In genomic region chr1:226643701-226644540, GRCh38 we compare ENCODE assay signal across 9 cellular contexts.
A peak's percentile ranks its signal among the peaks of the same experiment; 100 is the strongest.
DNase-seq lines count a peak whose midpoint lies in the region; ATAC-seq and TF ChIP-seq lines count a peak whose summit lies in the region.
"Had no signal": no experiment of that assay in that cellular context is flagged by ENCODE, and none has a peak within 500 bp of the region (broad histone marks: within the 10 kb centered on the region; RNA-seq: fewer than 3 reads in every experiment).

No MANE protein-coding gene starts in this region.

- POLR2A ChIA-PET in CD4-positive, alpha-beta T cell (lab: Charles Lee), result interaction anchor here (0.6 to 3.0 kb wide), 13 partner anchors 9 to 96 kb away, joined by 3 to 18 read pairs (median 5); partner anchors contain the start of gene ITPKB

- no peaks in the 10 kb centered on the region for H3K27me3 ChIP-seq in CD4-positive, alpha-beta T cell (ENCODE audit: control insufficient read depth, insufficient read depth, low read length)
- H3K27me3 ChIP-seq in upper lobe of right lung (no peaks in the 10 kb centered on the region), BE2C (no peaks in the 10 kb centered on the region)
- H3K27me3 ChIP-seq: upper lobe of left lung had no signal

- no peaks in the 10 kb centered on the region for H3K9me3 ChIP-seq in CD4-positive, alpha-beta T cell (ENCODE audit: control insufficient read depth, low read length)
- H3K9me3 ChIP-seq in upper lobe of right lung (no peaks in the 10 kb centered on the region), BE2C (no peaks in the 10 kb centered on the region; the same call in 1 of the 2 replicates)
- H3K9me3 ChIP-seq: upper lobe of left lung had no signal

- no peak overlapping the region for H3K27ac Mint-ChIP-seq in CD4-positive, alpha-beta T cell

- CTCF ChIA-PET in CD4-positive, alpha-beta T cell (lab: Charles Lee), result interaction anchor here (0.8 to 2.0 kb wide), 6 partner anchors 9 to 44 kb away, joined by 3 to 7 read pairs (median 4); no protein-coding TSS in a partner anchor

- H3K27ac ChIP-seq in CD4-positive, alpha-beta T cell (ENCODE audit: low read depth, low read length), result peak overlapping the region; percentile 73
- peak overlapping the region; percentile 47 for H3K27ac ChIP-seq in upper lobe of right lung

- H3K27me3 Mint-ChIP-seq in CD4-positive, alpha-beta T cell, result no peaks in the 10 kb centered on the region

- H3K36me3 ChIP-seq in upper lobe of right lung, result peaks cover 65% of the 10 kb centered on the region
- H3K36me3 ChIP-seq in BE2C, result no peaks in the 10 kb centered on the region

- H3K36me3 Mint-ChIP-seq in CD4-positive, alpha-beta T cell (ENCODE audit: low read depth), result peaks cover 96% of the 10 kb centered on the region

- H3K9me3 Mint-ChIP-seq in CD4-positive, alpha-beta T cell, result no peaks in the 10 kb centered on the region

- H3K4me3 ChIP-seq in upper lobe of right lung (no peak overlapping the region), BE2C (ENCODE audit: low read depth, low read length) (no peak overlapping the region)
- H3K4me3 ChIP-seq: upper lobe of left lung had no signal

- H3K4me3 Mint-ChIP-seq in CD4-positive, alpha-beta T cell, result peak overlapping the region; percentile 75

- H3K4me1 Mint-ChIP-seq in CD4-positive, alpha-beta T cell (ENCODE audit: low read depth), result peaks cover 45% of the 10 kb centered on the region

- TF ChIP-seq CTCF in CD4-positive, alpha-beta T cell (IDR thresholded peaks at IDR 0.05), result peak; percentile 28
- TF ChIP-seq CTCF in upper lobe of right lung (IDR thresholded peaks at IDR 0.05) (no peak), BE2C (IDR thresholded peaks at IDR 0.05; ENCODE audit: low read depth, low read length) (no peak)

- H3K4me1 ChIP-seq in upper lobe of right lung, result peaks cover 10% of the 10 kb centered on the region
- H3K4me1 ChIP-seq in BE2C, result peaks cover 6% of the 10 kb centered on the region

- peak; percentile 53 for ATAC-seq in CD4-positive, alpha-beta T cell (ENCODE audit: poor library complexity)
- ATAC-seq in GM19455 (IDR thresholded peaks at IDR 0.05; ENCODE audit: unreplicated experiment) (peak; percentile 58), upper lobe of right lung (peak; percentile 65)

- intact Hi-C loops in CD4-positive, alpha-beta T cell (cut with DNase I, micrococcal nuclease), result no loop called here
- intact Hi-C loops in upper lobe of right lung (cut with DNase I), result no loop called here

- DNase-seq in CD4-positive, alpha-beta T cell, result peak in 3 of 10 experiments; percentile 38 to 52 (median 44)
- DNase-seq in MV-4-11 (lab: John Stamatoyannopoulos, UW) (peak; percentile 53), upper lobe of right lung (no peak), NK-92 (lab: John Stamatoyannopoulos, UW; ENCODE audit: unreplicated experiment) (no peak), HuH-7.5 (ENCODE audit: low spot score) (no peak), BE2C (no peak)
- DNase-seq in effector CD8-positive, alpha-beta T cell (lab: John Stamatoyannopoulos, UW), result peak; percentile 36

Comparison
In these comparisons a context has a peak if more than half of its experiments do, and no peak if none do; other contexts are left out.
1. DNase-seq: peak in MV-4-11 (single experiment) and effector CD8-positive, alpha-beta T cell (single experiment); none in upper lobe of right lung (single experiment), NK-92 (single experiment), HuH-7.5 (single experiment) and BE2C (single experiment).
2. Peak in every context shown above with its lines, with median percentiles within 50 percentile points of each other: ATAC-seq.